Comparison of ENCODE assay signal across 15 cellular contexts in the genomic region with DNA sequence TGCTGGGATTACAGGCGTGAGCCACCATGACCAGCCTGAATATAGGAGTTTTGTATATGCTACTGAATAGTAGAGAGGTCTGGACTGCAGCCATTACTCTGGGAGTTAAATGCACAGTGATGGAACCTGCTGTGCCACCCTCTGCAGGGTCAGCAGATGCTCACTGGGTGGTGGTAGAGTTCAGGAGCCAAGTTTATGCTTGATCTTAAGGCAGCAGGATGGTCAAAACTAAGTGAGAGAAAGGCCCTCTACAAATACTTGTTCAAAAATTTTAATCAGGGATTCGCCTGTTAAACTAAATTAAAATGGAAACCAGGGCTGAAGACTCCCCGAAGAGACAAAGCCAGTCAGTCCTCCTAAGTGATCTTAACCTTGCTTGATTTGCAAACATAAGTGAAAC. TPM values are rescaled to one million over a fixed set of nuclear protein-coding genes. Genes with fewer than 3 reads are reported as not detected.
DNase-seq lines count a peak whose midpoint lies in the region; ATAC-seq, FAIRE-seq and TF ChIP-seq lines count a peak whose summit lies in the region.
"Had no signal": no experiment of that assay in that cellular context is flagged by ENCODE, and none has a peak within 500 bp of the region (broad histone marks: within the 10 kb centered on the region; RNA-seq: fewer than 3 reads in every experiment).

No MANE protein-coding gene starts in this region.

- H4K20me1 ChIP-seq in GM12878 (ENCODE audit: control insufficient read depth, insufficient read depth): no peaks in the 10 kb centered on the region

- no peak for TF ChIP-seq POLR2A in GM12878 (IDR thresholded peaks at IDR 0.05; ENCODE audit: low read depth, low read length)

- in situ Hi-C loops in GM12878 (cut with MboI): no loop called here

- TF ChIP-seq EP300 in GM12878 (IDR thresholded peaks at IDR 0.05; ENCODE audit: borderline replicate concordance in 1 of 2, control insufficient read depth in 1 of 2, low read depth in 2 of 2, low read length in 2 of 2): no peak

- H3K27me3 ChIP-seq in GM12878 (replicated peaks in 1 of 2; ENCODE audit: control insufficient read depth in 2 of 2, insufficient read depth in 2 of 2, low read length in 1 of 2): no peaks in the 10 kb centered on the region
- H3K27me3 ChIP-seq: body of pancreas, sigmoid colon, SJSA1 had no signal

- intact Hi-C loops in GM12878 (cut with micrococcal nuclease; ENCODE audit: unreplicated experiment): no loop called here

- H3K9ac ChIP-seq in GM12878 (ENCODE audit: control insufficient read depth, insufficient read depth, low read length): no peak overlapping the region

- no peak for TF ChIP-seq RAD21 in GM12878 (IDR thresholded peaks at IDR 0.05; ENCODE audit: insufficient read depth, low read depth, low read length)

- no peaks in the 10 kb centered on the region for H3K36me3 ChIP-seq in GM12878 (ENCODE audit: control insufficient read depth in 2 of 2, insufficient read depth in 2 of 2, low read length in 1 of 2)
- H3K36me3 ChIP-seq: sigmoid colon had no signal

- peak overlapping the region; percentile 79 for H3K27ac ChIP-seq in GM12878 (ENCODE audit: control insufficient read depth, insufficient read depth)
- H3K27ac ChIP-seq: body of pancreas, sigmoid colon, SJSA1 had no signal

- no peaks in the 10 kb centered on the region for H3K9me3 ChIP-seq in GM12878 (replicated peaks; ENCODE audit: control insufficient read depth, insufficient read depth, low read length)
- H3K9me3 ChIP-seq: body of pancreas, sigmoid colon, SJSA1 had no signal

- DNase-seq in DMS 273 treated with DMSO at 0.1 percent for 48 hours (lab: John Stamatoyannopoulos, UW): peak; percentile 20
- peak; percentile 34 for DNase-seq in OCI-M1 (lab: John Stamatoyannopoulos, UW)
- DNase-seq in GM12878 (ENCODE audit: low read depth, low spot score): no peak
- DNase-seq in cerebellar cortex (ENCODE audit: low spot score): no peak
- no peak for DNase-seq in NCI-H2196 (lab: John Stamatoyannopoulos, UW; ENCODE audit: unreplicated experiment)
- DNase-seq: body of pancreas; CD8-positive, alpha-beta memory T cell; foreskin fibroblast; GF-D8; mammary epithelial cell; NCI-H2171; sigmoid colon had no signal

- TF ChIP-seq CTCF in GM12873 (IDR thresholded peaks at IDR 0.05; ENCODE audit: insufficient read depth, low read depth, low read length, missing control alignments) (peak; percentile 30), GM12878 (IDR thresholded peaks at IDR 0.05 in 2 of 3, conservative IDR thresholded peaks at IDR 0.05 in 1 of 3; ENCODE audit: control insufficient read depth in 2 of 3, extremely low read depth in 1 of 3, insufficient read depth in 1 of 3, low read depth in 3 of 3, low read length in 3 of 3) (peak in 2 of 3 experiments; percentile 18 to 19; a peak in 2 of 6 replicates)

- CTCF ChIA-PET in GM12878 (lab: Yijun Ruan, JAX): interaction anchor here (0.9 to 1.8 kb wide), 3 partner anchors 12 to 21 kb away, joined by 3 to 9 read pairs (median 3); no protein-coding TSS in a partner anchor

- H2AFZ ChIP-seq in GM12878 (ENCODE audit: control insufficient read depth, low read depth, low read length): peak overlapping the region; percentile 50

- H3K4me1 ChIP-seq in GM12878 (ENCODE audit: control insufficient read depth, insufficient read depth, low read length): peaks cover 41% of the 10 kb centered on the region

- peak overlapping the region; percentile 40 for H3K4me2 ChIP-seq in GM12878 (ENCODE audit: control insufficient read depth, insufficient read depth)

- SMC1A ChIA-PET in GM12878 (lab: Charles Lee; ENCODE audit: uncharacterized antibody, unreplicated experiment): interaction anchor here (1.2 to 2.4 kb wide), 3 partner anchors 8 to 21 kb away, joined by 4 to 6 read pairs (median 6); no protein-coding TSS in a partner anchor

- no peak overlapping the region for H3K4me3 ChIP-seq in GM12878
- H3K4me3 ChIP-seq: body of pancreas, sigmoid colon, SJSA1 had no signal

- ATAC-seq in GM12878: no peak
- ATAC-seq in GM21737 (IDR thresholded peaks at IDR 0.05; ENCODE audit: unreplicated experiment): no peak
- ATAC-seq: body of pancreas had no signal

- WGBS in GM12878 (ENCODE audit: insufficient coverage, insufficient replicate concordance, low lambda C conversion rate, missing lambda C conversion rate): 45% methylated on average over 3 of the region's 3 CpGs

- RAD21 ChIA-PET in GM12878 (lab: Charles Lee; ENCODE audit: unreplicated experiment): interaction anchor here (1.2 kb wide), 1 partner anchor 21 kb away, joined by 4 read pairs; no protein-coding TSS in a partner anchor

- H3K79me2 ChIP-seq in GM12878 (ENCODE audit: control insufficient read depth, insufficient read depth, low read length): peaks cover 10% of the 10 kb centered on the region

- no peak for FAIRE-seq in GM12878 (lab: Jason Lieb, UNC)

- BruUV-seq in GM12878 (replicated peaks; lab: Mats Ljungman, UMichigan): no TSS peak

- POLR2A ChIA-PET in GM12878 (lab: Charles Lee): interaction anchor here (0.9 kb wide), 1 partner anchor 22 kb away, joined by 3 read pairs; no protein-coding TSS in a partner anchor

TF ChIP-seq in GM12878, 131 proteins besides CTCF, POLR2A, EP300 and RAD21:
- TF ChIP-seq, protein P1, sequence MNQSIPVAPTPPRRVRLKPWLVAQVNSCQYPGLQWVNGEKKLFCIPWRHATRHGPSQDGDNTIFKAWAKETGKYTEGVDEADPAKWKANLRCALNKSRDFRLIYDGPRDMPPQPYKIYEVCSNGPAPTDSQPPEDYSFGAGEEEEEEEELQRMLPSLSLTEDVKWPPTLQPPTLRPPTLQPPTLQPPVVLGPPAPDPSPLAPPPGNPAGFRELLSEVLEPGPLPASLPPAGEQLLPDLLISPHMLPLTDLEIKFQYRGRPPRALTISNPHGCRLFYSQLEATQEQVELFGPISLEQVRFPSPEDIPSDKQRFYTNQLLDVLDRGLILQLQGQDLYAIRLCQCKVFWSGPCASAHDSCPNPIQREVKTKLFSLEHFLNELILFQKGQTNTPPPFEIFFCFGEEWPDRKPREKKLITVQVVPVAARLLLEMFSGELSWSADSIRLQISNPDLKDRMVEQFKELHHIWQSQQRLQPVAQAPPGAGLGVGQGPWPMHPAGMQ (IDR thresholded peaks at IDR 0.05; ENCODE audit: borderline replicate concordance): no peak
- 0 out of 2 replicates have a peak, but pooled peaks have one; percentile 52 for TF ChIP-seq TAF1 (IDR thresholded peaks at IDR 0.05; ENCODE audit: borderline replicate concordance, low read depth, low read length)

RNA-seq across cellular contexts. Expression of gene WDFY1, which starts 4.1 kb away (rescaled TPM):
- 74.7 and 94.2 TPM in 2 replicates for total RNA-seq in GM12878 (2013; cell fraction: nucleolus; rRNA removed)
- total RNA-seq in GM12878 (2014; rRNA removed) (16.7 and 17.0 TPM in 2 replicates), GM12878 (2014; rRNA removed; fragmentation: Illumina TruSeq; extraction: Trizol) (13.2 and 14.3 TPM in 2 replicates), GM12878 (2021) (10.5 and 10.9 TPM in 2 replicates)
- 23.3 TPM for polyA plus RNA-seq in GM12878 (2011; ENCODE audit: low read depth)
- polyA plus RNA-seq in GM12878 (2011; rRNA removed) (28.1 and 36.3 TPM in 2 replicates), GM12878 (2014; fragmentation: Illumina TruSeq; extraction: Trizol) (11.9 and 14.3 TPM in 2 replicates), GM12878 (2014; fragmentation: Nextera tagmentation; extraction: Ambion mirVana) (1 to 10 TPM; 2.9 to 4.6 TPM), GM12878 (2014; rRNA removed) (9.8 and 11.1 TPM in 2 replicates), GM12878 (2016; fragmentation: Nextera tagmentation; extraction: Ambion mirVana) (10 to 100 TPM; 20.3 to 22.0 TPM)
- polyA plus RNA-seq in GM12878 (2011; cell fraction: cytosol; rRNA removed): 19.1 and 23.9 TPM in 2 replicates
- polyA plus RNA-seq in GM12878 (2011; cell fraction: nucleus; rRNA removed): 37.0 and 38.2 TPM in 2 replicates
- 31.3 and 31.7 TPM in 2 replicates for polyA plus RNA-seq in GM12878 (2012)
- polyA minus RNA-seq in GM12878 (2011; rRNA and poly(A)+ RNA removed): 91.4 and 121 TPM in 2 replicates
- polyA minus RNA-seq in GM12878 (2011; cell fraction: cytosol; rRNA and poly(A)+ RNA removed): 10.2 and 11.4 TPM in 2 replicates
- 36.8 and 53.6 TPM in 2 replicates for polyA minus RNA-seq in GM12878 (2011; cell fraction: nucleus; rRNA and poly(A)+ RNA removed)

RNA-seq across cellular contexts. Expression of gene MRPL44, which starts 8.0 kb away (rescaled TPM):
- 10.5 and 11.2 TPM in 2 replicates for total RNA-seq in GM12878 (2013; cell fraction: nucleolus; rRNA removed)
- total RNA-seq in GM12878 (2014; rRNA removed) (39.5 and 43.2 TPM in 2 replicates), GM12878 (2014; rRNA removed; fragmentation: Illumina TruSeq; extraction: Trizol) (39.8 and 44.3 TPM in 2 replicates), GM12878 (2021) (28.9 and 30.6 TPM in 2 replicates)
- polyA plus RNA-seq in GM12878 (2011; ENCODE audit: low read depth): 28.9 TPM
- polyA plus RNA-seq in GM12878 (2011; rRNA removed) (29.7 and 36.8 TPM in 2 replicates), GM12878 (2014; fragmentation: Illumina TruSeq; extraction: Trizol) (38.7 and 40.9 TPM in 2 replicates), GM12878 (2014; fragmentation: Nextera tagmentation; extraction: Ambion mirVana) (10 to 100 TPM; 18.3 to 22.0 TPM), GM12878 (2014; rRNA removed) (34.6 and 36.2 TPM in 2 replicates), GM12878 (2016; fragmentation: Nextera tagmentation; extraction: Ambion mirVana) (10 to 100 TPM; 39.9 to 42.6 TPM)
- 25.2 and 28.7 TPM in 2 replicates for polyA plus RNA-seq in GM12878 (2011; cell fraction: cytosol; rRNA removed)
- polyA plus RNA-seq in GM12878 (2011; cell fraction: nucleus; rRNA removed): 8.0 and 12.3 TPM in 2 replicates
- 23.1 and 30.3 TPM in 2 replicates for polyA plus RNA-seq in GM12878 (2012)
- polyA minus RNA-seq in GM12878 (2011; rRNA and poly(A)+ RNA removed): 6.9 and 9.1 TPM in 2 replicates
- polyA minus RNA-seq in GM12878 (2011; cell fraction: cytosol; rRNA and poly(A)+ RNA removed): 7.7 and 13.1 TPM in 2 replicates
- 5.2 and 7.7 TPM in 2 replicates for polyA minus RNA-seq in GM12878 (2011; cell fraction: nucleus; rRNA and poly(A)+ RNA removed)

Comparison
In these comparisons a context has a peak if more than half of its experiments do, and no peak if none do; other contexts are left out.
1. DNase-seq: peak in DMS 273 treated with DMSO at 0.1 percent for 48 hours (single experiment) and OCI-M1 (single experiment); none in GM12878 (single experiment), cerebellar cortex (single experiment) and NCI-H2196 (single experiment).